ENCODE assay signal across 1 cellular context in genomic region chr11:61333638-61334433, GRCh38.
TF ChIP-seq lines count a peak whose summit lies in the region.

No MANE protein-coding gene starts in this region.

TF ChIP-seq in IMR-90, 13 proteins besides CTCF, POLR2A, EP300 and RAD21 (continued from another document):
- TF ChIP-seq, protein P1, sequence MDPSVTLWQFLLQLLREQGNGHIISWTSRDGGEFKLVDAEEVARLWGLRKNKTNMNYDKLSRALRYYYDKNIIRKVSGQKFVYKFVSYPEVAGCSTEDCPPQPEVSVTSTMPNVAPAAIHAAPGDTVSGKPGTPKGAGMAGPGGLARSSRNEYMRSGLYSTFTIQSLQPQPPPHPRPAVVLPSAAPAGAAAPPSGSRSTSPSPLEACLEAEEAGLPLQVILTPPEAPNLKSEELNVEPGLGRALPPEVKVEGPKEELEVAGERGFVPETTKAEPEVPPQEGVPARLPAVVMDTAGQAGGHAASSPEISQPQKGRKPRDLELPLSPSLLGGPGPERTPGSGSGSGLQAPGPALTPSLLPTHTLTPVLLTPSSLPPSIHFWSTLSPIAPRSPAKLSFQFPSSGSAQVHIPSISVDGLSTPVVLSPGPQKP (IDR thresholded peaks at IDR 0.05; ENCODE audit: borderline replicate concordance, low read depth, low read length): no peak
- TF ChIP-seq RCOR1 (IDR thresholded peaks at IDR 0.05; ENCODE audit: insufficient replicate concordance, low read length) (no peak), MAZ (IDR thresholded peaks at IDR 0.05; ENCODE audit: borderline replicate concordance, low read depth, low read length) (no peak), MAFK (IDR thresholded peaks at IDR 0.05; ENCODE audit: low read depth, low read length) (no peak), NFE2L2 (IDR thresholded peaks at IDR 0.05; ENCODE audit: low read depth, low read length) (no peak)
TF ChIP-seq in IMR-90: peak in this region for 0.
